In genomic region chr5:22465616-22466015, GRCh38 we compare ENCODE assay signal across 9 cellular contexts.
"Had no signal": no experiment of that assay in that cellular context is flagged by ENCODE, and none has a peak within 500 bp of the region (broad histone marks: within the 10 kb centered on the region; RNA-seq: fewer than 3 reads in every experiment).

No MANE protein-coding gene starts in this region.

- H3K4me3 ChIP-seq: GM23248 had no signal

- ATAC-seq: HepG2 had no signal

- FAIRE-seq: HepG2 had no signal

- H3K4me2 ChIP-seq: KMS-11 had no signal

- H3K27ac ChIP-seq: GM23248, HL-60, KMS-11 had no signal

- H3K9ac ChIP-seq: GM23248, KMS-11 had no signal

- DNase-seq: GM23248, GOT3, H9, HCEC 1CT, HFFc6, KBM-7 had no signal

- H2AFZ ChIP-seq: GM23248 had no signal
